In the genomic region with DNA sequence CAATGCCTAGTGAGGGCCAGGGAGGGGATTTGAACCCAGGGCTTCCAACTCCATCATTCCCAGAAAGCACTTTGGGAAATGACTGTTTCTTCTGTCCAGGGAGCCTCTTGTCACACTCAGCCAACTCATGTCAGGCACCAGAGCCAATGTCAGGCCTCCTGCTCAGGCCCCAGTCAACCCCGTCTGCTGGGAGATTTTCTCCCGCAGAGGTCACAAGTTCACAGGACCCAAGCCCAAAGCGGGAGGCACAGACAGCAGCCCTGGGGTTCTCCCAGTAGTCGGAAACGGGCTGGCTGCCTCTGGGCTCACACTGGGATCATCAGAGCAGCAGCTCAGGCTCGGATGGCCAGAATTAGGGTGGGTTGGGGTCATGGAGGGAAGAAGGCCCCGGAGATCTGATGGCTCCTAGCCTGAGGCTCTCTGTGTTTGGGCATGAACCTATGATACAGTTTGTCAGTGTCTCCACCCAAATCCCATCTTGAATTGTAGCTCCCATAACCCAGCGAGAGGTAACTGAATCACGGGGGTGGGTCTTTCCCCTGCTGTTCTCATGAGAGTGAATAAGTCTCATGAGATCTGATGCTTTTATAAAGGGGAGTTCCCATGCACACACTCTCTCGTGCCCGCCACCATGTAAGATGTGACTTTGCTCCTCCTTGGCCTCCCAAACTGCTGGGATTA, we compare ENCODE assay signal across 23 cellular contexts.
A peak's percentile ranks its signal among the peaks of the same experiment; 100 is the strongest.
DNase-seq lines count a peak whose midpoint lies in the region; ATAC-seq, FAIRE-seq and TF ChIP-seq lines count a peak whose summit lies in the region.
"Had no signal": no experiment of that assay in that cellular context is flagged by ENCODE, and none has a peak within 500 bp of the region (broad histone marks: within the 10 kb centered on the region; RNA-seq: fewer than 3 reads in every experiment).

No MANE protein-coding gene starts in this region.

- H3K9ac ChIP-seq in BLaER1 (no peak overlapping the region; the same call in 1 of the 2 replicates), HCT116 (ENCODE audit: low read length) (no peak overlapping the region), GM12878 (ENCODE audit: control insufficient read depth, insufficient read depth, low read length) (no peak overlapping the region), neuronal stem cell (ENCODE audit: low read depth, low read length, poor library complexity) (no peak overlapping the region)

- no peak for FAIRE-seq in GM12878 (lab: Jason Lieb, UNC)
- FAIRE-seq: GM12892 had no signal

- H3K79me2 ChIP-seq in HCT116 (ENCODE audit: insufficient read depth, low read length) (no peaks in the 10 kb centered on the region), GM12878 (ENCODE audit: control insufficient read depth, insufficient read depth, low read length) (no peaks in the 10 kb centered on the region)

- RAD21 ChIA-PET in HCT116 (lab: Charles Lee; ENCODE audit: low non-redundant PET in 1 of 2, low total read pairs in 2 of 2, uncharacterized antibody in 2 of 2, unreplicated experiment in 2 of 2): no interaction called here
- RAD21 ChIA-PET in GM12878 (lab: Charles Lee; ENCODE audit: unreplicated experiment): no interaction called here

- peak overlapping the region; percentile 89 for H2AK5ac ChIP-seq in neuronal stem cell (ENCODE audit: low read depth, low read length)

- H3K4me2 ChIP-seq in BLaER1 (peak overlapping the region; percentile 73), HCT116 (ENCODE audit: low read length) (peak overlapping the region; percentile 59), GM12878 (ENCODE audit: control insufficient read depth, insufficient read depth) (no peak overlapping the region), neuronal stem cell (ENCODE audit: insufficient read depth, low read length, poor library complexity, severe bottlenecking) (no peak overlapping the region)
- H3K4me2 ChIP-seq: PC-9 had no signal

- no peaks in the 10 kb centered on the region for H3K9me3 ChIP-seq in BLaER1
- no peaks in the 10 kb centered on the region for H3K9me3 ChIP-seq in HCT116 (ENCODE audit: control insufficient read depth in 1 of 2, insufficient read depth in 1 of 2, low read depth in 1 of 2, low read length in 2 of 2)
- no peaks in the 10 kb centered on the region; the same call in 2 of the 3 replicates for H3K9me3 ChIP-seq in GM12878 (replicated peaks; ENCODE audit: control insufficient read depth, insufficient read depth, low read length)
- H3K9me3 ChIP-seq in neuronal stem cell (replicated peaks in 1 of 2; ENCODE audit: control insufficient read depth in 2 of 2, insufficient read depth in 1 of 2, low read depth in 1 of 2, low read length in 2 of 2): no peaks in the 10 kb centered on the region
- no peaks in the 10 kb centered on the region for H3K9me3 ChIP-seq in T-helper 17 cell (ENCODE audit: control insufficient read depth, low read length, poor library complexity, severe bottlenecking)

- SMC1A ChIA-PET in GM12878 (lab: Charles Lee; ENCODE audit: uncharacterized antibody, unreplicated experiment): interaction anchor here (1.2 to 1.7 kb wide), 2 partner anchors 20 to 69 kb away, joined by 4 to 5 read pairs; no protein-coding TSS in a partner anchor

- no peaks in the 10 kb centered on the region for H3K4me1 Mint-ChIP-seq in T-helper 17 cell
- H3K4me1 Mint-ChIP-seq: CD8-positive, alpha-beta memory T cell had no signal

- POLR2A ChIA-PET in HCT116 (lab: Charles Lee) (no interaction called here), GM12878 (lab: Charles Lee) (no interaction called here)

- H2BK120ac ChIP-seq in neuronal stem cell (ENCODE audit: low read depth, low read length): no peak overlapping the region

- H2BK5ac ChIP-seq in neuronal stem cell (ENCODE audit: low read length): peak overlapping the region; percentile 32

- H3K27me3 Mint-ChIP-seq in T-helper 17 cell: peaks cover 8% of the 10 kb centered on the region

- H2BK12ac ChIP-seq in neuronal stem cell (ENCODE audit: low read length): peak overlapping the region; percentile 51

- no peak for TF ChIP-seq POLR2A in HCT116 (IDR thresholded peaks at IDR 0.05; ENCODE audit: borderline replicate concordance, extremely low read depth, insufficient read depth, insufficient read length)
- TF ChIP-seq POLR2A in GM12878 (IDR thresholded peaks at IDR 0.05; ENCODE audit: low read depth, low read length): no peak

- TF ChIP-seq RAD21 in HCT116 (IDR thresholded peaks at IDR 0.05; ENCODE audit: low read depth): no peak
- TF ChIP-seq RAD21 in GM12878 (IDR thresholded peaks at IDR 0.05; ENCODE audit: insufficient read depth, low read depth, low read length): no peak

- H3K4me3 Mint-ChIP-seq in T-helper 17 cell: no peak overlapping the region
- H3K4me3 Mint-ChIP-seq: CD14-positive monocyte had no signal

- no peak overlapping the region for H4K8ac ChIP-seq in neuronal stem cell (ENCODE audit: low read depth, low read length)

- CTCF ChIA-PET in HCT116 (lab: Charles Lee): interaction anchor here (1.0 to 1.2 kb wide), 2 partner anchors 73 to 455 kb away, joined by 3 read pairs; a partner anchor contains a TSS
- CTCF ChIA-PET in GM12878 (lab: Yijun Ruan, JAX): interaction anchor here (1.2 to 1.6 kb wide), 2 partner anchors 13 to 64 kb away, joined by 3 read pairs; no protein-coding TSS in a partner anchor

- no peaks in the 10 kb centered on the region for H3K79me1 ChIP-seq in neuronal stem cell (ENCODE audit: low read depth, low read length)

- no peak for TF ChIP-seq EP300 in GM12878 (IDR thresholded peaks at IDR 0.05; ENCODE audit: borderline replicate concordance in 1 of 2, control insufficient read depth in 1 of 2, low read depth in 2 of 2, low read length in 2 of 2)

- H2AFZ ChIP-seq in HCT116 (ENCODE audit: low read depth, low read length, poor library complexity, severe bottlenecking) (no peak overlapping the region), GM12878 (ENCODE audit: control insufficient read depth, low read depth, low read length) (no peak overlapping the region), neuronal stem cell (ENCODE audit: low read length) (no peak overlapping the region)
- H2AFZ ChIP-seq: PC-9 had no signal

- peak overlapping the region; percentile 86 for H2BK15ac ChIP-seq in neuronal stem cell (ENCODE audit: low read length)

- no peaks in the 10 kb centered on the region for H3K36me3 Mint-ChIP-seq in T-helper 17 cell (ENCODE audit: low read depth)
- H3K36me3 Mint-ChIP-seq: CD14-positive monocyte; CD8-positive, alpha-beta memory T cell had no signal

- H3K36me3 ChIP-seq in BLaER1: no peaks in the 10 kb centered on the region
- no peaks in the 10 kb centered on the region for H3K36me3 ChIP-seq in HCT116 (ENCODE audit: control insufficient read depth in 1 of 2, insufficient read depth in 2 of 2, low read length in 2 of 2)
- H3K36me3 ChIP-seq in GM12878 (ENCODE audit: control insufficient read depth in 2 of 2, insufficient read depth in 2 of 2, low read length in 1 of 2): no peaks in the 10 kb centered on the region
- no peaks in the 10 kb centered on the region for H3K36me3 ChIP-seq in neuronal stem cell (replicated peaks in 1 of 2; ENCODE audit: control insufficient read depth in 2 of 2, insufficient read depth in 2 of 2, low read length in 2 of 2)

- H3K4me3 ChIP-seq in BLaER1: no peak overlapping the region
- no peak overlapping the region for H3K4me3 ChIP-seq in HCT116 (replicated peaks in 1 of 2; ENCODE audit: low read depth in 1 of 2, low read length in 2 of 2)
- no peak overlapping the region for H3K4me3 ChIP-seq in GM12878
- no peak overlapping the region for H3K4me3 ChIP-seq in neuronal stem cell (ENCODE audit: low read length in 2 of 2)
- H3K4me3 ChIP-seq: PC-9 had no signal

- intact Hi-C loops in HCT116 (cut with micrococcal nuclease): loop anchor here (5.0 kb wide), 1 partner anchor 153 kb away; no protein-coding TSS in a partner anchor
- intact Hi-C loops in GM12878 (cut with micrococcal nuclease; ENCODE audit: unreplicated experiment): no loop called here

- in situ Hi-C loops in GM12878 (cut with MboI): no loop called here

- H3K27ac ChIP-seq in BLaER1: peak overlapping the region; percentile 79
- no peak overlapping the region for H3K27ac ChIP-seq in HCT116 (ENCODE audit: low read depth, low read length)
- H3K27ac ChIP-seq in GM12878 (ENCODE audit: control insufficient read depth, insufficient read depth): no peak overlapping the region
- H3K27ac ChIP-seq in neuronal stem cell (replicated peaks; ENCODE audit: low read length): no peak overlapping the region
- H3K27ac ChIP-seq: PC-9 had no signal

- no peaks in the 10 kb centered on the region for H4K20me1 ChIP-seq in BLaER1
- H4K20me1 ChIP-seq in HCT116 (ENCODE audit: insufficient read depth): no peaks in the 10 kb centered on the region
- no peaks in the 10 kb centered on the region for H4K20me1 ChIP-seq in GM12878 (ENCODE audit: control insufficient read depth, insufficient read depth)

- no peak for ATAC-seq in HCT116
- peak; percentile 27; the same call in 1 of the 3 replicates for ATAC-seq in GM12878
- ATAC-seq in T-helper 17 cell: no peak
- ATAC-seq in GM21528 (IDR thresholded peaks at IDR 0.05; ENCODE audit: low FRiP score, unreplicated experiment): no peak

- peak overlapping the region; percentile 43 for H3K4ac ChIP-seq in neuronal stem cell (ENCODE audit: low read length)

- H3K23ac ChIP-seq in neuronal stem cell (ENCODE audit: low read depth, low read length, poor library complexity): no peak overlapping the region

- no peak overlapping the region for H4K91ac ChIP-seq in neuronal stem cell (ENCODE audit: low read depth, low read length, poor library complexity)

- TF ChIP-seq CTCF in HCT116 (IDR thresholded peaks at IDR 0.05 in 2 of 3, conservative IDR thresholded peaks at IDR 0.05 in 1 of 3; ENCODE audit: borderline replicate concordance in 1 of 3, insufficient read depth in 1 of 3, low read depth in 2 of 3, low read length in 2 of 3): no peak
- no peak for TF ChIP-seq CTCF in GM12878 (IDR thresholded peaks at IDR 0.05 in 2 of 3, conservative IDR thresholded peaks at IDR 0.05 in 1 of 3; ENCODE audit: control insufficient read depth in 2 of 3, extremely low read depth in 1 of 3, insufficient read depth in 1 of 3, low read depth in 3 of 3, low read length in 3 of 3)

- DNase-seq in HCT116 (ENCODE audit: low read depth, low spot score) (no peak), GM12878 (ENCODE audit: low read depth, low spot score) (no peak), neuronal stem cell (ENCODE audit: low spot score) (no peak), midbrain (lab: John Stamatoyannopoulos, UW) (no peak), T-helper 17 cell (no peak)
- DNase-seq: CD8-positive, alpha-beta memory T cell; DMS 273 treated with DMSO at 0.1 percent for 48 hours; DMS79; GDM1; KBM-7; MV-4-11; NCI-H1105; NCI-H1436 treated with DMSO at 0.1 percent for 48 hours; NCI-H187 treated with DMSO at 0.1 percent for 48 hours; NCI-H446 treated with DMSO at 0.1 percent for 48 hours; NCI-H526; RPMI8226; SHP77 had no signal

- 46% methylated on average over 11 of the region's 11 CpGs for WGBS in GM12878 (ENCODE audit: insufficient coverage, insufficient replicate concordance, low lambda C conversion rate, missing lambda C conversion rate)
- no CpG with 5 or more reads among the region's 11 CpGs for WGBS in neuronal stem cell (ENCODE audit: extremely low coverage in 2 of 2, insufficient read length in 2 of 2, insufficient replicate concordance in 1 of 2), 2 donors

- H3K14ac ChIP-seq in neuronal stem cell (ENCODE audit: low read length): no peak overlapping the region

- BruUV-seq in HCT116 (replicated peaks; lab: Mats Ljungman, UMichigan) (no TSS peak), GM12878 (replicated peaks; lab: Mats Ljungman, UMichigan) (no TSS peak)

- peak overlapping the region; percentile 52 for H3K18ac ChIP-seq in neuronal stem cell (ENCODE audit: low read length)

- H3K4me1 ChIP-seq in BLaER1 (peaks cover 91% of the 10 kb centered on the region), HCT116 (ENCODE audit: control insufficient read depth in 1 of 2, insufficient read depth in 2 of 2, low read length in 2 of 2) (peaks cover 19 to 53% of the 10 kb centered on the region in 2 experiments), GM12878 (ENCODE audit: control insufficient read depth, insufficient read depth, low read length) (no peaks in the 10 kb centered on the region), neuronal stem cell (ENCODE audit: control insufficient read depth in 2 of 2, insufficient read depth in 1 of 2, low read depth in 1 of 2, low read length in 2 of 2) (peaks cover 0 to 11% of the 10 kb centered on the region in 2 donors)

- H3K27ac Mint-ChIP-seq in T-helper 17 cell: no peak overlapping the region
- H3K27ac Mint-ChIP-seq: CD8-positive, alpha-beta memory T cell had no signal

- no peaks in the 10 kb centered on the region for H3K9me2 ChIP-seq in HCT116 (ENCODE audit: insufficient read depth)

- H3K27me3 ChIP-seq in BLaER1: no peaks in the 10 kb centered on the region
- H3K27me3 ChIP-seq in HCT116 (ENCODE audit: insufficient read depth, low read length): no peaks in the 10 kb centered on the region
- H3K27me3 ChIP-seq in GM12878 (replicated peaks in 1 of 2; ENCODE audit: control insufficient read depth in 2 of 2, insufficient read depth in 2 of 2, low read length in 1 of 2): no peaks in the 10 kb centered on the region
- peaks cover 0 to 5% (median 0%) of the 10 kb centered on the region in 3 experiments for H3K27me3 ChIP-seq in neuronal stem cell (ENCODE audit: control insufficient read depth in 3 of 3, insufficient read depth in 3 of 3, low read depth in 1 of 3, low read length in 3 of 3)

Comparison
In these comparisons a context has a peak if more than half of its experiments do, and no peak if none do; other contexts are left out.
1. H3K4me2 ChIP-seq: peak in BLaER1 (single experiment) and HCT116 (single experiment); none in GM12878 (single experiment) and neuronal stem cell (single experiment).